Comparison of ENCODE assay signal across 10 cellular contexts in the genomic region with DNA sequence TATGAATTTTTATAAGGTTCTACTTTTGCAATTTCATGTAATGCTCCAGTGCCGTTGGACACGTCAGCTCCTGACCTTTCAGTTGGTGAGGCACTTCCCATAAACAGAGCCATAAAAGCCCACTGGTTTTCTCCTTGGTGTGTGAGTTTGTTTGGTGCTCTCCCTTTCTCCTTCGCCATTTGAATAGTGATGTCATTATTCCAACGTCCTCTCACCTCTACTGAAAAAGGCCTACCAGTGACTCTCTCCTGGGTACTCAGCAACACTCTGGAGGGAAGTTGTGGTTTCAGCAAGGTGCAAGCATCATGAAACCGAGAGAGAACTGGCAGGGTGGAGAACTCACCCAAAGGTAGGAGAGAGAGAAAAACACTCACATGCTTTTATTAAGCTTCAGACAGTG. TPM values are rescaled to one million over a fixed set of nuclear protein-coding genes. Genes with fewer than 3 reads are reported as not detected.
DNase-seq lines count a peak whose midpoint lies in the region; ATAC-seq and TF ChIP-seq lines count a peak whose summit lies in the region.
"Had no signal": no experiment of that assay in that cellular context is flagged by ENCODE, and none has a peak within 500 bp of the region (broad histone marks: within the 10 kb centered on the region; RNA-seq: fewer than 3 reads in every experiment).

No MANE protein-coding gene starts in this region.

- H3K9me3 ChIP-seq in adrenal gland (replicated peaks in 1 of 3), result no peaks in the 10 kb centered on the region

- peak; percentile 85 for ATAC-seq in HG02623 (IDR thresholded peaks at IDR 0.05; ENCODE audit: unreplicated experiment)

- no peak overlapping the region for H3K27ac ChIP-seq in adrenal gland

- H3K4me1 ChIP-seq in adrenal gland (replicated peaks in 1 of 2), result no peaks in the 10 kb centered on the region

- no peak for TF ChIP-seq CTCF in adrenal gland (IDR thresholded peaks at IDR 0.05)

- no peaks in the 10 kb centered on the region for H3K27me3 ChIP-seq in adrenal gland

- WGBS in adrenal gland, 4 donors, result 58 to 70% (median 67%) methylated on average over 5 of the region's 5 CpGs

- H3K36me3 ChIP-seq in adrenal gland (replicated peaks in 1 of 2), result no peaks in the 10 kb centered on the region

- peak; percentile 61 for DNase-seq in activated CD4-positive, alpha-beta T cell treated with anti-CD3 and anti-CD28 coated beads for 48 hours
- DNase-seq in activated CD4-positive, alpha-beta T cell treated with anti-CD3 and anti-CD28 coated beads, Interleukin-2, amount 50 U/mL, for 1 hour, result no peak
- DNase-seq in NOMO-1 treated with DMSO at 0.1 percent for 48 hours (lab: John Stamatoyannopoulos, UW; ENCODE audit: unreplicated experiment), result peak; percentile 61
- DNase-seq in stimulated activated CD4-positive, alpha-beta T cell treated with anti-CD3 and anti-CD28 coated beads, Interleukin-4, amount 100 ng/mL, for 24 hours, result peak; percentile 39
- DNase-seq in NCI-H524 treated with DMSO at 0.1 percent for 48 hours (lab: John Stamatoyannopoulos, UW), result no peak
- DNase-seq in H4 (ENCODE audit: low spot score), result no peak
- DNase-seq in adrenal gland, result no peak
- DNase-seq: caudate nucleus had no signal

- intact Hi-C loops in adrenal gland (cut with DNase I), result no loop called here

- no peak overlapping the region for H3K4me3 ChIP-seq in adrenal gland

- no peak for TF ChIP-seq POLR2A in adrenal gland (IDR thresholded peaks at IDR 0.05)

RNA-seq across cellular contexts. Expression of a gene that starts 29.6 kb away (rescaled TPM):
- total RNA-seq in H4 (2014; rRNA removed; shearing (Covaris generic)), result not detected in 2 replicates
- under 1 TPM in 2 of 8 donors, not detected in 6; 0.08 to 0.11 TPM for total RNA-seq in adrenal gland
- under 1 TPM in 1 of 3 donors, not detected in 2; 0.03 TPM for polyA plus RNA-seq in adrenal gland
- polyA plus RNA-seq: AG04450 had no signal

Comparison
In these comparisons a context has a peak if more than half of its experiments do, and no peak if none do; other contexts are left out.
1. DNase-seq: peak in activated CD4-positive, alpha-beta T cell treated with anti-CD3 and anti-CD28 coated beads for 48 hours (single experiment), NOMO-1 treated with DMSO at 0.1 percent for 48 hours (single experiment) and stimulated activated CD4-positive, alpha-beta T cell treated with anti-CD3 and anti-CD28 coated beads, Interleukin-4, amount 100 ng/mL, for 24 hours (single experiment); none in activated CD4-positive, alpha-beta T cell treated with anti-CD3 and anti-CD28 coated beads, Interleukin-2, amount 50 U/mL, for 1 hour (single experiment), NCI-H524 treated with DMSO at 0.1 percent for 48 hours (single experiment), H4 (single experiment) and adrenal gland (0 of 7).